ENCODE assay signal across 15 cellular contexts in genomic region chr6:168126566-168127383, GRCh38. TPM values are rescaled to one million over a fixed set of nuclear protein-coding genes. Genes with fewer than 3 reads are reported as not detected.
DNase-seq lines count a peak whose midpoint lies in the region; ATAC-seq lines count a peak whose summit lies in the region.
"Had no signal": no experiment of that assay in that cellular context is flagged by ENCODE, and none has a peak within 500 bp of the region (broad histone marks: within the 10 kb centered on the region; RNA-seq: fewer than 3 reads in every experiment).

No MANE protein-coding gene starts in this region.

- CTCF ChIA-PET in activated CD4-positive, alpha-beta memory T cell treated with anti-CD3 and anti-CD28 coated beads, Interleukin-2, amount 10 ng/mL, durations not matched to agents 7 days and 5 days (lab: Charles Lee), result no interaction called here
- CTCF ChIA-PET in activated CD4-positive, alpha-beta memory T cell treated with anti-CD3 and anti-CD28 coated beads for 36 hours (lab: Charles Lee), result no interaction called here

- no peaks in the 10 kb centered on the region for H3K36me3 ChIP-seq in H7 (replicated peaks; ENCODE audit: control insufficient read depth, insufficient read depth, low read length)
- H3K36me3 ChIP-seq: BLaER1 had no signal

- POLR2A ChIA-PET in activated CD4-positive, alpha-beta memory T cell treated with anti-CD3 and anti-CD28 coated beads, Interleukin-2, amount 10 ng/mL, durations not matched to agents 7 days and 5 days (lab: Charles Lee), result no interaction called here
- POLR2A ChIA-PET in activated CD4-positive, alpha-beta memory T cell treated with anti-CD3 and anti-CD28 coated beads for 36 hours (lab: Charles Lee), result no interaction called here

- peak; percentile 4 for DNase-seq in activated CD4-positive, alpha-beta memory T cell treated with anti-CD3 and anti-CD28 coated beads, Interleukin-2, amount 10 ng/mL, durations not matched to agents 7 days and 5 days
- DNase-seq in activated CD4-positive, alpha-beta memory T cell treated with anti-CD3 and anti-CD28 coated beads for 36 hours, result no peak
- peak; percentile 20 for DNase-seq in H7
- DNase-seq in iPS-NIHi7 (ENCODE audit: extremely low spot score), result peak; percentile 5
- DNase-seq in posterior vena cava (ENCODE audit: low spot score), result peak; percentile 59
- no peak for DNase-seq in NCI-H1417 treated with DMSO at 0.1 percent for 48 hours (lab: John Stamatoyannopoulos, UW)
- no peak for DNase-seq in Right ventricle myocardium inferior (ENCODE audit: missing footprints)
- DNase-seq: CD8-positive, alpha-beta memory T cell; DMS 273 treated with DMSO at 0.1 percent for 48 hours; NCI-H1092 treated with DMSO at 0.1 percent for 48 hours; NCI-H187; PC-9 had no signal

- intact Hi-C loops in activated CD4-positive, alpha-beta memory T cell treated with anti-CD3 and anti-CD28 coated beads for 36 hours (cut with micrococcal nuclease), result no loop called here
- intact Hi-C loops in posterior vena cava (cut with DNase I), result loop anchor here in 1 of 2 donors (5.0 kb wide), 1 partner anchor 1461 kb away; no protein-coding TSS in a partner anchor
- intact Hi-C loops in Right ventricle myocardium inferior (cut with DNase I), result no loop called here

- no peaks in the 10 kb centered on the region for H3K36me3 Mint-ChIP-seq in activated CD4-positive, alpha-beta memory T cell treated with anti-CD3 and anti-CD28 coated beads, Interleukin-2, amount 10 ng/mL, durations not matched to agents 7 days and 5 days (ENCODE audit: low read depth)
- H3K36me3 Mint-ChIP-seq in activated CD4-positive, alpha-beta memory T cell treated with anti-CD3 and anti-CD28 coated beads for 36 hours, result no peaks in the 10 kb centered on the region
- H3K36me3 Mint-ChIP-seq: CD8-positive, alpha-beta memory T cell had no signal

- peaks cover 6% of the 10 kb centered on the region for H3K27me3 Mint-ChIP-seq in activated CD4-positive, alpha-beta memory T cell treated with anti-CD3 and anti-CD28 coated beads, Interleukin-2, amount 10 ng/mL, durations not matched to agents 7 days and 5 days
- peaks cover 19% of the 10 kb centered on the region for H3K27me3 Mint-ChIP-seq in activated CD4-positive, alpha-beta memory T cell treated with anti-CD3 and anti-CD28 coated beads for 36 hours

- peaks cover 5% of the 10 kb centered on the region for H3K9me3 Mint-ChIP-seq in activated CD4-positive, alpha-beta memory T cell treated with anti-CD3 and anti-CD28 coated beads, Interleukin-2, amount 10 ng/mL, durations not matched to agents 7 days and 5 days
- H3K9me3 Mint-ChIP-seq in activated CD4-positive, alpha-beta memory T cell treated with anti-CD3 and anti-CD28 coated beads for 36 hours, result peaks cover 2% of the 10 kb centered on the region
- H3K9me3 Mint-ChIP-seq: CD8-positive, alpha-beta memory T cell had no signal

- H3K27me3 ChIP-seq in H7 (ENCODE audit: control insufficient read depth, insufficient read depth, low read length), result peaks cover 2% of the 10 kb centered on the region; the same call in 1 of the 2 replicates
- H3K27me3 ChIP-seq: BLaER1 had no signal

- no peaks in the 10 kb centered on the region for H3K4me1 Mint-ChIP-seq in activated CD4-positive, alpha-beta memory T cell treated with anti-CD3 and anti-CD28 coated beads, Interleukin-2, amount 10 ng/mL, durations not matched to agents 7 days and 5 days
- no peaks in the 10 kb centered on the region for H3K4me1 Mint-ChIP-seq in activated CD4-positive, alpha-beta memory T cell treated with anti-CD3 and anti-CD28 coated beads for 36 hours (ENCODE audit: low read depth)
- H3K4me1 Mint-ChIP-seq: CD8-positive, alpha-beta memory T cell had no signal

- no peak overlapping the region for H3K27ac Mint-ChIP-seq in activated CD4-positive, alpha-beta memory T cell treated with anti-CD3 and anti-CD28 coated beads, Interleukin-2, amount 10 ng/mL, durations not matched to agents 7 days and 5 days
- H3K27ac Mint-ChIP-seq in activated CD4-positive, alpha-beta memory T cell treated with anti-CD3 and anti-CD28 coated beads for 36 hours, result no peak overlapping the region
- H3K27ac Mint-ChIP-seq: CD8-positive, alpha-beta memory T cell had no signal

- H3K4me3 Mint-ChIP-seq in activated CD4-positive, alpha-beta memory T cell treated with anti-CD3 and anti-CD28 coated beads, Interleukin-2, amount 10 ng/mL, durations not matched to agents 7 days and 5 days, result no peak overlapping the region
- H3K4me3 Mint-ChIP-seq in activated CD4-positive, alpha-beta memory T cell treated with anti-CD3 and anti-CD28 coated beads for 36 hours, result no peak overlapping the region
- H3K4me3 Mint-ChIP-seq: CD8-positive, alpha-beta memory T cell had no signal

- no peak overlapping the region for H3K4me3 ChIP-seq in H7 (ENCODE audit: insufficient read depth, low read depth, low read length)
- H3K4me3 ChIP-seq: BLaER1, PC-9 had no signal

- ATAC-seq in GM21515 (IDR thresholded peaks at IDR 0.05; ENCODE audit: unreplicated experiment), result no peak
- ATAC-seq in Right ventricle myocardium inferior, result no peak

RNA-seq across cellular contexts. Expression of gene FRMD1, which starts 47.8 kb away (rescaled TPM):
- not detected for total RNA-seq in activated CD4-positive, alpha-beta memory T cell treated with anti-CD3 and anti-CD28 coated beads, Interleukin-2, amount 10 ng/mL, durations not matched to agents 7 days and 5 days
- total RNA-seq in activated CD4-positive, alpha-beta memory T cell treated with anti-CD3 and anti-CD28 coated beads for 36 hours, result not detected
- 0.11 TPM in 1 of 2 replicates, not detected in the other for total RNA-seq in H7 (2014; rRNA removed; shearing (Covaris generic))
- total RNA-seq in posterior vena cava, result under 1 TPM in 1 of 2 donors, not detected in 1; 0.14 TPM
- total RNA-seq in Right ventricle myocardium inferior, result 0.41 TPM
- total RNA-seq: CD8-positive, alpha-beta memory T cell; MCF 10A; PC-9 had no signal

Comparison
In these comparisons a context has a peak if more than half of its experiments do, and no peak if none do; other contexts are left out.
1. DNase-seq: peak in activated CD4-positive, alpha-beta memory T cell treated with anti-CD3 and anti-CD28 coated beads, Interleukin-2, amount 10 ng/mL, durations not matched to agents 7 days and 5 days (single experiment), H7 (single experiment), iPS-NIHi7 (single experiment) and posterior vena cava (single experiment); none in activated CD4-positive, alpha-beta memory T cell treated with anti-CD3 and anti-CD28 coated beads for 36 hours (single experiment), NCI-H1417 treated with DMSO at 0.1 percent for 48 hours (single experiment) and Right ventricle myocardium inferior (single experiment).